Comparison of ENCODE assay signal across 17 cellular contexts in the genomic region with DNA sequence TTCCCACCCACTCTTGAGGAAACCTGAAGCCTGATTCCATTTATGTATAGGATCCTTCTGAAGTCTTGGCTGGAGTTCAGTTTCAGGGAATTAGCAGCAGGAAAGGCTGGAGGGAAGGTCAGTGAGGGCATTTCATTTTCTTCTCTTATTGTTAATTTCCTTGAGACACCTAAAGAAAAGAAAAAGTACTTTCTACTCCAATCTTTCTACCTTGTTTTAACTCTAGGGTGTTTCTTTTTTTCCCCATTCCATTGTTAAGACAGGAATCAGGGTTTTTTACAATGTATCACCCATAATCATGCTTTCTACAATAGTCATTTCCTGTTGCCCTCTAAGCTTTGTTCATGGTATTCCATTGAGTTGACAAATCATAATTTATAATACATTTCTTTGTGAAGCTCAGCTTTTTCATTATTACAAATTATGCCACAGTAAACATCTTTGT. TPM values are rescaled to one million over a fixed set of nuclear protein-coding genes. Genes with fewer than 3 reads are reported as not detected.
DNase-seq lines count a peak whose midpoint lies in the region; ATAC-seq and TF ChIP-seq lines count a peak whose summit lies in the region.
"Had no signal": no experiment of that assay in that cellular context is flagged by ENCODE, and none has a peak within 500 bp of the region (broad histone marks: within the 10 kb centered on the region; RNA-seq: fewer than 3 reads in every experiment).

No MANE protein-coding gene starts in this region.

- no peak overlapping the region for H3K4me3 ChIP-seq in sigmoid colon
- H3K4me3 ChIP-seq: ascending aorta, tibial artery had no signal

- TF ChIP-seq CTCF in sigmoid colon (IDR thresholded peaks at IDR 0.05), result no peak

- TF ChIP-seq EP300 in sigmoid colon (IDR thresholded peaks at IDR 0.05), result no peak

- H3K36me3 ChIP-seq in sigmoid colon, result no peaks in the 10 kb centered on the region
- H3K36me3 ChIP-seq: ascending aorta, tibial artery had no signal

- no peaks in the 10 kb centered on the region for H3K27me3 ChIP-seq in sigmoid colon
- H3K27me3 ChIP-seq: ascending aorta, tibial artery had no signal

- H3K27ac ChIP-seq in sigmoid colon, result no peak overlapping the region
- H3K27ac ChIP-seq: ascending aorta, tibial artery had no signal

- no peak for TF ChIP-seq POLR2A in sigmoid colon (IDR thresholded peaks at IDR 0.05)

- H3K9me3 ChIP-seq in sigmoid colon, result peaks cover 0 to 4% (median 0%) of the 10 kb centered on the region in 4 donors
- H3K9me3 ChIP-seq: tibial artery had no signal

- no peak for ATAC-seq in HG03432 (IDR thresholded peaks at IDR 0.05; ENCODE audit: unreplicated experiment)

- intact Hi-C loops in sigmoid colon (cut with DNase I), result no loop called here

- H3K4me1 ChIP-seq in sigmoid colon, result no peaks in the 10 kb centered on the region
- H3K4me1 ChIP-seq: ascending aorta, tibial artery had no signal

- DNase-seq in A172 (ENCODE audit: low spot score) (peak; percentile 93), HS-27A (ENCODE audit: low read depth) (peak; percentile 52), astrocyte of the hippocampus (ENCODE audit: low read depth, low spot score) (peak; percentile 25), glomerular visceral epithelial cell (ENCODE audit: extremely low spot score) (peak; percentile 25), sigmoid colon (no peak), HT-29 (ENCODE audit: low spot score) (no peak)
- DNase-seq in stimulated activated CD4-positive, alpha-beta T cell treated with anti-CD3 and anti-CD28 coated beads, Interleukin-4, amount 100 ng/mL, for 4 hours, result no peak
- DNase-seq: activated CD4-positive, CD25-positive, alpha-beta regulatory T cell treated with anti-CD3 and anti-CD28 coated beads, Interleukin-2, amount 50 U/mL, for 72 hours; activated T-cell treated with anti-CD3 and anti-CD28 coated beads, Interleukin-2, amount 50 U/mL, for 48 hours; DMS79 treated with DMSO at 0.1 percent for 48 hours; H9; NCI-H187 treated with DMSO at 0.1 percent for 48 hours; NCI-H82; small intestine; tibial artery had no signal

RNA-seq across cellular contexts. Expression of gene SNRPE, which starts 27.4 kb away (rescaled TPM):
- 217 and 285 TPM in 2 replicates for total RNA-seq in A172 (2014; rRNA removed; shearing (Covaris generic))
- total RNA-seq in sigmoid colon, result 10 to 100 TPM; 23.1 to 66.0 (median 43.4) TPM
- 100 to 1,000 TPM in 2 of 3 donors, 10 to 100 TPM in 1; 93.9 to 140 (median 121) TPM for polyA plus RNA-seq in sigmoid colon
- total RNA-seq in HT-29 (2014; rRNA removed; shearing (Covaris generic)), result 46.2 and 83.6 TPM in 2 replicates

Comparison
In these comparisons a context has a peak if more than half of its experiments do, and no peak if none do; other contexts are left out.
1. DNase-seq: peak in A172 (single experiment), HS-27A (single experiment), astrocyte of the hippocampus (single experiment) and glomerular visceral epithelial cell (single experiment); none in stimulated activated CD4-positive, alpha-beta T cell treated with anti-CD3 and anti-CD28 coated beads, Interleukin-4, amount 100 ng/mL, for 4 hours (0 of 2), sigmoid colon (single experiment) and HT-29 (single experiment).